8 cellular contexts compared by ENCODE assay signal in genomic region chr9:127853312-127854168, GRCh38. TPM values are rescaled to one million over a fixed set of nuclear protein-coding genes. Genes with fewer than 3 reads are reported as not detected.
DNase-seq lines count a peak whose midpoint lies in the region; ATAC-seq and TF ChIP-seq lines count a peak whose summit lies in the region.

No MANE protein-coding gene starts in this region.

- H3K4me1 ChIP-seq in adrenal gland (replicated peaks in 1 of 2): peaks cover 0 to 17% of the 10 kb centered on the region in 2 donors

- peaks cover 4 to 11% (median 5%) of the 10 kb centered on the region in 3 donors for H3K4me1 Mint-ChIP-seq in IgD-negative memory B cell
- H3K4me1 Mint-ChIP-seq in stimulated activated naive CD8-positive, alpha-beta T cell treated with anti-CD3 and anti-CD28 coated beads, Interleukin-15, amount 100 ng/mL, for 72 hours: peaks cover 52% of the 10 kb centered on the region

- peaks cover 0 to 8% (median 5%) of the 10 kb centered on the region in 3 donors for H3K9me3 Mint-ChIP-seq in IgD-negative memory B cell
- H3K9me3 Mint-ChIP-seq in stimulated activated naive CD8-positive, alpha-beta T cell treated with anti-CD3 and anti-CD28 coated beads, Interleukin-15, amount 100 ng/mL, for 72 hours: peaks cover 11 to 19% of the 10 kb centered on the region in 2 donors

- H3K4me3 Mint-ChIP-seq in IgD-negative memory B cell: peak overlapping the region; percentile 73 to 92 (median 80)
- peak overlapping the region; percentile 88 to 91 for H3K4me3 Mint-ChIP-seq in stimulated activated naive CD8-positive, alpha-beta T cell treated with anti-CD3 and anti-CD28 coated beads, Interleukin-15, amount 100 ng/mL, for 72 hours

- no peak for DNase-seq in adrenal gland
- DNase-seq in iris pigment epithelial cell (ENCODE audit: low read depth): peak; percentile 48
- DNase-seq in stimulated activated naive CD8-positive, alpha-beta T cell treated with anti-CD3 and anti-CD28 coated beads, Interleukin-15, amount 100 ng/mL, for 72 hours: no peak
- no peak for DNase-seq in cerebellum (ENCODE audit: low spot score)
- DNase-seq in NCI-H748 treated with DMSO at 0.1 percent for 48 hours (lab: John Stamatoyannopoulos, UW): no peak

- H3K27me3 ChIP-seq in adrenal gland: no peaks in the 10 kb centered on the region

- intact Hi-C loops in adrenal gland (cut with DNase I): no loop called here

- peak overlapping the region; percentile 39 to 96 (median 79) for H3K27ac ChIP-seq in adrenal gland

- H3K27ac Mint-ChIP-seq in IgD-negative memory B cell: peak overlapping the region in 1 of 3 donors; percentile 82
- H3K27ac Mint-ChIP-seq in stimulated activated naive CD8-positive, alpha-beta T cell treated with anti-CD3 and anti-CD28 coated beads, Interleukin-15, amount 100 ng/mL, for 72 hours: peak overlapping the region; percentile 97 to 99

- no peak for TF ChIP-seq POLR2A in adrenal gland (IDR thresholded peaks at IDR 0.05)

- H3K36me3 ChIP-seq in adrenal gland (replicated peaks in 1 of 2): no peaks in the 10 kb centered on the region

- peak overlapping the region in 3 of 4 donors; percentile 15 to 73 (median 68) for H3K4me3 ChIP-seq in adrenal gland

- H3K27me3 Mint-ChIP-seq in IgD-negative memory B cell: peaks cover 2% of the 10 kb centered on the region
- no peaks in the 10 kb centered on the region for H3K27me3 Mint-ChIP-seq in stimulated activated naive CD8-positive, alpha-beta T cell treated with anti-CD3 and anti-CD28 coated beads, Interleukin-15, amount 100 ng/mL, for 72 hours

- H3K9me3 ChIP-seq in adrenal gland (replicated peaks in 1 of 3): no peaks in the 10 kb centered on the region

- peak; percentile 29 for ATAC-seq in stimulated activated naive CD8-positive, alpha-beta T cell treated with anti-CD3 and anti-CD28 coated beads, Interleukin-15, amount 100 ng/mL, for 72 hours
- ATAC-seq in HG02623 (IDR thresholded peaks at IDR 0.05; ENCODE audit: unreplicated experiment) (no peak), HG03139 (IDR thresholded peaks at IDR 0.05; ENCODE audit: unreplicated experiment) (no peak)

- 46 to 75% (median 55%) methylated on average over 8 to 13 of the region's 13 CpGs for WGBS in adrenal gland, 4 donors

- TF ChIP-seq CTCF in adrenal gland (IDR thresholded peaks at IDR 0.05): no peak

- peaks cover 3% of the 10 kb centered on the region for H3K36me3 Mint-ChIP-seq in IgD-negative memory B cell

RNA-seq across cellular contexts. Expression of gene ENG, which starts 0.9 kb away (rescaled TPM):
- polyA plus RNA-seq in IgD-negative memory B cell (1.8 TPM), adrenal gland (100 to 1,000 TPM in 1 of 3 donors, 10 to 100 TPM in 2; 43.2 to 116 (median 96.7) TPM)
- total RNA-seq in adrenal gland (100 to 1,000 TPM in 5 of 8 donors, 10 to 100 TPM in 3; 69.2 to 214 (median 123) TPM), cerebellum (3.2 TPM)

RNA-seq across cellular contexts. Expression of gene AK1, which starts 23.9 kb away (rescaled TPM):
- polyA plus RNA-seq in IgD-negative memory B cell: 0.10 TPM
- 100 to 1,000 TPM in 3 of 8 donors, 10 to 100 TPM in 5; 51.9 to 136 (median 88.0) TPM for total RNA-seq in adrenal gland
- polyA plus RNA-seq in adrenal gland: 100 to 1,000 TPM in 2 of 3 donors, 10 to 100 TPM in 1; 60.0 to 242 (median 175) TPM
- 23.0 TPM for total RNA-seq in cerebellum

RNA-seq across cellular contexts. Expression of gene ST6GALNAC6, which starts 45.9 kb away (rescaled TPM):
- polyA plus RNA-seq in IgD-negative memory B cell (38.9 TPM), adrenal gland (10 to 100 TPM; 26.7 to 46.9 (median 40.0) TPM)
- total RNA-seq in adrenal gland (100 to 1,000 TPM in 1 of 8 donors, 10 to 100 TPM in 7; 39.1 to 129 (median 68.1) TPM), cerebellum (18.8 TPM)

RNA-seq across cellular contexts. Expression of gene FPGS, which starts 50.9 kb away (rescaled TPM):
- 51.4 TPM for polyA plus RNA-seq in IgD-negative memory B cell
- 100 to 1,000 TPM in 5 of 8 donors, 10 to 100 TPM in 3; 58.7 to 359 (median 120) TPM for total RNA-seq in adrenal gland
- 100 to 1,000 TPM in 2 of 3 donors, 10 to 100 TPM in 1; 59.6 to 176 (median 144) TPM for polyA plus RNA-seq in adrenal gland
- total RNA-seq in cerebellum: 20.3 TPM

Comparison
In these comparisons a context has a peak if more than half of its experiments do, and no peak if none do; other contexts are left out.
1. RNA of gene ENG, which starts 0.9 kb away (total RNA-seq): 69.2 to 214 TPM in adrenal gland; 3.2 TPM in cerebellum (single experiment); every median in the first group is over 10 times any median in the second.